10 cellular contexts compared by ENCODE assay signal in genomic region chr19:32652893-32653625, GRCh38. TPM values are rescaled to one million over a fixed set of nuclear protein-coding genes. Genes with fewer than 3 reads are reported as not detected.
DNase-seq lines count a peak whose midpoint lies in the region; TF ChIP-seq lines count a peak whose summit lies in the region.
"Had no signal": no experiment of that assay in that cellular context is flagged by ENCODE, and none has a peak within 500 bp of the region (broad histone marks: within the 10 kb centered on the region; RNA-seq: fewer than 3 reads in every experiment).

No MANE protein-coding gene starts in this region.

- H3K9me3 ChIP-seq in endodermal cell (ENCODE audit: control insufficient read depth, low read length), result no peaks in the 10 kb centered on the region
- H3K9me3 ChIP-seq: BLaER1 had no signal

- peaks cover 4% of the 10 kb centered on the region for H3K4me1 Mint-ChIP-seq in endodermal cell

- DNase-seq in A172 (ENCODE audit: low spot score) (peak; percentile 10), NCI-H2029 treated with DMSO at 0.1 percent for 48 hours (lab: John Stamatoyannopoulos, UW) (peak; percentile 79), endodermal cell (no peak), medulla oblongata (ENCODE audit: extremely low spot score) (peak; percentile 42), T-helper 2 cell (no peak), NCI-H748 treated with DMSO at 0.1 percent for 48 hours (lab: John Stamatoyannopoulos, UW) (no peak), OCI-M2 (lab: John Stamatoyannopoulos, UW; ENCODE audit: unreplicated experiment) (no peak), NCI-H146 (lab: John Stamatoyannopoulos, UW) (no peak)
- DNase-seq: NCI-H187 had no signal

- no peaks in the 10 kb centered on the region for H3K4me1 ChIP-seq in endodermal cell (ENCODE audit: control insufficient read depth, insufficient read depth, low read length)
- H3K4me1 ChIP-seq: BLaER1 had no signal

- H3K4me3 ChIP-seq in endodermal cell (ENCODE audit: low read length), result no peak overlapping the region
- H3K4me3 ChIP-seq: BLaER1 had no signal

- H3K27me3 Mint-ChIP-seq in endodermal cell (ENCODE audit: insufficient read depth), result no peaks in the 10 kb centered on the region

- WGBS in endodermal cell (ENCODE audit: insufficient coverage in 1 of 2, insufficient read length in 1 of 2), 2 experiments, result 93 to 94% methylated on average over 10 to 13 of the region's 13 CpGs

- H3K27me3 ChIP-seq in endodermal cell (ENCODE audit: control insufficient read depth, insufficient read depth, low read length, poor library complexity, severe bottlenecking), result no peaks in the 10 kb centered on the region
- H3K27me3 ChIP-seq: BLaER1 had no signal

- no peak overlapping the region for H3K4me3 Mint-ChIP-seq in endodermal cell

- no peak for TF ChIP-seq CTCF in endodermal cell (conservative IDR thresholded peaks at IDR 0.05)

- H3K27ac Mint-ChIP-seq in endodermal cell, result peak overlapping the region; percentile 21

- peaks cover 43% of the 10 kb centered on the region for H3K36me3 Mint-ChIP-seq in endodermal cell (ENCODE audit: low read depth)

- no peak overlapping the region for H3K9ac ChIP-seq in endodermal cell (ENCODE audit: extremely low read depth, low read length, poor library complexity, severe bottlenecking)
- H3K9ac ChIP-seq: BLaER1 had no signal

- H3K9me3 Mint-ChIP-seq in endodermal cell, result no peaks in the 10 kb centered on the region

- H3K27ac ChIP-seq in endodermal cell (ENCODE audit: low read depth, low read length), result no peak overlapping the region
- H3K27ac ChIP-seq: BLaER1 had no signal

- H3K36me3 ChIP-seq in endodermal cell (ENCODE audit: control insufficient read depth, insufficient read depth, low read length), result peaks cover 34% of the 10 kb centered on the region

RNA-seq across cellular contexts. Expression of gene ANKRD27, which starts 21.9 kb away (rescaled TPM):
- 36.0 and 36.7 TPM in 2 replicates for total RNA-seq in A172 (2014; rRNA removed; shearing (Covaris generic))
- 10 to 100 TPM; 35.1 to 35.9 TPM for total RNA-seq in endodermal cell
- 22.0 TPM for polyA plus RNA-seq in endodermal cell (2013, experiment 1 of 2)
- 20.3 TPM for polyA plus RNA-seq in endodermal cell (2013, experiment 2 of 2)

RNA-seq across cellular contexts. Expression of gene RGS9BP, which starts 22.6 kb away (rescaled TPM):
- total RNA-seq in A172 (2014; rRNA removed; shearing (Covaris generic)), result 1.1 and 2.8 TPM in 2 replicates
- total RNA-seq in endodermal cell, result not detected
- polyA plus RNA-seq in endodermal cell (2013, experiment 1 of 2), result 0.11 TPM
- polyA plus RNA-seq in endodermal cell (2013, experiment 2 of 2), result 0.08 TPM

RNA-seq across cellular contexts. Expression of gene NUDT19, which starts 38.6 kb away (rescaled TPM):
- 27.7 and 28.8 TPM in 2 replicates for total RNA-seq in A172 (2014; rRNA removed; shearing (Covaris generic))
- total RNA-seq in endodermal cell, result 1 to 10 TPM; 5.8 to 6.8 TPM
- 4.3 TPM for polyA plus RNA-seq in endodermal cell (2013, experiment 1 of 2)
- 5.0 TPM for polyA plus RNA-seq in endodermal cell (2013, experiment 2 of 2)

Comparison
In these comparisons a context has a peak if more than half of its experiments do, and no peak if none do; other contexts are left out.
1. DNase-seq: peak in A172 (single experiment), NCI-H2029 treated with DMSO at 0.1 percent for 48 hours (single experiment) and medulla oblongata (single experiment); none in endodermal cell (single experiment), T-helper 2 cell (0 of 5), NCI-H748 treated with DMSO at 0.1 percent for 48 hours (single experiment), OCI-M2 (single experiment) and NCI-H146 (single experiment).